8 cellular contexts compared by ENCODE assay signal in the genomic region with DNA sequence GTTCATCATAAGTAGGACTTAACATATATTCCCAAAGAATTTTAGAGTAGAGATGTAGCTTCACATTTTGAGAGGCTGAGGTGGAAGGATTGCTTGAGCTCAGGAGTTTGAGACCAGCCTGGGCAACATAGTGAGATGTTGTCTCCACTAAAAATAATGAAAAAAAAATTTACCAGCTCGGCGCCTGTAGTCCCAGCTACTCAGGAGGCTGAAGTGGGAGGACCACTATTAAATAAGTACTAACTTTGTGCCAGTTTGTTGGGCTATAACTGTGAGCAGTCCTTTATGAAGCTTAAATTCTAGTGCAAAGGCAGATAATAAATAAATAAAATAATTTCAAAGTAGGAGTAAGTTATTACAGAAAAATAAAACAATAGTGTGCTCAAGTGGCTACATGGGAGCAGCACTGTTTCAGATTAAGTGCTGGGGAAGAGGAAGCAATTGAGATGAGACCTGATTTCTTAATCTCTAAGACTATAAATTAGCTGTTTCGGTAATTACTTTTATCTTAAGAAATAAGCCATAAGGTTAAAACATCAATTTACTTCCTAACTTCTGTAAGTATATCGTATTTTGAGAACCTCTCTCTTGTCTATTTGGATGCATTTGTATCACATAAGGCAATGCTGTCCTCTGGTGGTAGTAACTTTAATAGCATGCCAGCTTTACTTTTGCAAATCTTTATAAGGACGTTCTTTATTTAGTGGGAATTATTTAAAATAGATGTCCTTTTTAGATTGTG.
DNase-seq lines count a peak whose midpoint lies in the region; ATAC-seq, FAIRE-seq and TF ChIP-seq lines count a peak whose summit lies in the region.

No MANE protein-coding gene starts in this region.

- TF ChIP-seq POLR2A in HepG2 (IDR thresholded peaks at IDR 0.05; ENCODE audit: insufficient read depth in 1 of 2, low read depth in 2 of 2, low read length in 2 of 2) (no peak), upper lobe of left lung (IDR thresholded peaks at IDR 0.05) (no peak)

- H3K9me3 ChIP-seq in HepG2 (ENCODE audit: low read length) = no peaks in the 10 kb centered on the region
- no peaks in the 10 kb centered on the region for H3K9me3 ChIP-seq in upper lobe of left lung

- H3K4me1 ChIP-seq in HepG2 (ENCODE audit: insufficient read depth, low read length) (no peaks in the 10 kb centered on the region), upper lobe of left lung (peaks cover 0 to 5% (median 0%) of the 10 kb centered on the region in 4 donors)

- no peak overlapping the region for H3K27ac ChIP-seq in HepG2 (ENCODE audit: extremely low read length, insufficient read depth, low read length)
- no peak overlapping the region for H3K27ac ChIP-seq in upper lobe of left lung

- TF ChIP-seq CTCF in HepG2 (CRISPR knock-in tag; IDR thresholded peaks at IDR 0.05) (peak; percentile 76), upper lobe of left lung (IDR thresholded peaks at IDR 0.05) (peak; percentile 71 to 92 (median 88))

- FAIRE-seq in colon (lab: Jason Lieb, UNC) (peak; percentile 80), HepG2 (lab: Jason Lieb, UNC) (peak; percentile 18)

- in situ Hi-C loops in HepG2 (cut with HindIII; ENCODE audit: extremely low pct_ligation_motif_present, low pct_unique_long_range_greater_than_20kb) = loop anchor here (5.0 to 25.0 kb wide), 2 partner anchors 189 to 1099 kb away; partner anchors contain the start of gene CEP120

- H4K20me1 ChIP-seq in HepG2 (ENCODE audit: insufficient read depth, low read length) = no peaks in the 10 kb centered on the region

- ATAC-seq in GM19438 (IDR thresholded peaks at IDR 0.05; ENCODE audit: low read depth, unreplicated experiment) = peak; percentile 63
- ATAC-seq in HepG2 = peak; percentile 61
- ATAC-seq in upper lobe of left lung (ENCODE audit: low FRiP score in 2 of 2) = peak in 1 of 2 donors; percentile 86

- 63% methylated on average over 5 of the region's 5 CpGs for WGBS in HepG2 (ENCODE audit: low lambda C conversion rate)
- WGBS in upper lobe of left lung, 2 donors = 40 to 41% methylated on average over 5 of the region's 5 CpGs

- peak; percentile 52 for DNase-seq in NCI-H510A treated with DMSO at 0.1 percent for 48 hours (lab: John Stamatoyannopoulos, UW)
- no peak for DNase-seq in NCI-H510A (lab: John Stamatoyannopoulos, UW)
- peak; percentile 42 for DNase-seq in HS-5 (ENCODE audit: low read depth)
- DNase-seq in RKO (ENCODE audit: low spot score) = peak; percentile 76
- peak; percentile 54 for DNase-seq in HepG2 (ENCODE audit: low spot score)
- DNase-seq in upper lobe of left lung = no peak

- no TSS peak for BruUV-seq in HepG2 (replicated peaks; lab: Mats Ljungman, UMichigan)

- peak; percentile 76 for TF ChIP-seq RAD21 in HepG2 (CRISPR knock-in tag; IDR thresholded peaks at IDR 0.05)

- H3K79me2 ChIP-seq in HepG2 (ENCODE audit: insufficient read depth, low read length) = no peaks in the 10 kb centered on the region

- peaks cover 1 to 14% of the 10 kb centered on the region in 2 experiments; a peak in 4 of 5 replicates for H3K36me3 ChIP-seq in HepG2 (replicated peaks in 1 of 2; ENCODE audit: control insufficient read depth in 1 of 2, insufficient read depth in 2 of 2, low read length in 2 of 2)
- H3K36me3 ChIP-seq in upper lobe of left lung = peaks cover 0 to 14% (median 6%) of the 10 kb centered on the region in 4 donors

- no peak overlapping the region for H3K4me3 ChIP-seq in HepG2 (replicated peaks in 1 of 3; ENCODE audit: insufficient read depth in 1 of 3, low read depth in 2 of 3, low read length in 3 of 3)
- H3K4me3 ChIP-seq in upper lobe of left lung = no peak overlapping the region

- H3K27me3 ChIP-seq in HepG2 (ENCODE audit: control insufficient read depth in 1 of 2, insufficient read depth in 2 of 2, low read length in 2 of 2) = no peaks in the 10 kb centered on the region
- no peaks in the 10 kb centered on the region for H3K27me3 ChIP-seq in upper lobe of left lung

- TF ChIP-seq EP300 in HepG2 (IDR thresholded peaks at IDR 0.05; ENCODE audit: low read depth in 2 of 2, low read length in 2 of 2) (no peak), HepG2 (CRISPR knock-in tag; IDR thresholded peaks at IDR 0.05; ENCODE audit: borderline replicate concordance) (no peak), upper lobe of left lung (IDR thresholded peaks at IDR 0.05) (no peak)

- POLR2A ChIA-PET in HepG2 (lab: Yijun Ruan, JAX) = no interaction called here

- CTCF ChIA-PET in HepG2 (lab: Yijun Ruan, JAX; ENCODE audit: low intra/inter-chr PET ratio, low total read pairs) = interaction anchor here (1.2 to 2.2 kb wide), 3 partner anchors 187 to 1110 kb away, joined by 3 to 7 read pairs (median 3); partner anchors contain the start of gene CEP120

- H3K9ac ChIP-seq in HepG2 (ENCODE audit: insufficient read depth, low read depth, low read length) = no peak overlapping the region

- no peak overlapping the region for H3K4me2 ChIP-seq in HepG2 (ENCODE audit: low read depth, low read length)

- no peak overlapping the region for H2AFZ ChIP-seq in HepG2 (ENCODE audit: low read length)

- intact Hi-C loops in HepG2 (cut with micrococcal nuclease; ENCODE audit: unreplicated experiment) = loop anchor here (1.0 to 5.0 kb wide), 4 partner anchors 99 to 1094 kb away; partner anchors contain the start of genes CEP120 and CSNK1G3

TF ChIP-seq in HepG2, 621 proteins besides CTCF, POLR2A, EP300 and RAD21:
- TF ChIP-seq STAG1 (CRISPR knock-in tag; IDR thresholded peaks at IDR 0.05) (peak; percentile 93), ZNF512 (CRISPR knock-in tag; IDR thresholded peaks at IDR 0.05) (no peak), SMC3 (IDR thresholded peaks at IDR 0.05; ENCODE audit: low read length) (peak; percentile 86), ARID3A (IDR thresholded peaks at IDR 0.05; ENCODE audit: low read depth, low read length) (0 out of 2 replicates have a peak, but pooled peaks have one; percentile 44), ZNF280D (CRISPR knock-in tag; IDR thresholded peaks at IDR 0.05) (no peak), GATAD2A (CRISPR knock-in tag; IDR thresholded peaks at IDR 0.05) (peak; percentile 23; the same call in 1 of the 2 replicates)

Comparison
In these comparisons a context has a peak if more than half of its experiments do, and no peak if none do; other contexts are left out.
1. DNase-seq: peak in NCI-H510A treated with DMSO at 0.1 percent for 48 hours (single experiment), HS-5 (single experiment), RKO (single experiment) and HepG2 (single experiment); none in NCI-H510A (single experiment) and upper lobe of left lung (0 of 2).